ENCODE assay signal across 8 cellular contexts in the genomic region with DNA sequence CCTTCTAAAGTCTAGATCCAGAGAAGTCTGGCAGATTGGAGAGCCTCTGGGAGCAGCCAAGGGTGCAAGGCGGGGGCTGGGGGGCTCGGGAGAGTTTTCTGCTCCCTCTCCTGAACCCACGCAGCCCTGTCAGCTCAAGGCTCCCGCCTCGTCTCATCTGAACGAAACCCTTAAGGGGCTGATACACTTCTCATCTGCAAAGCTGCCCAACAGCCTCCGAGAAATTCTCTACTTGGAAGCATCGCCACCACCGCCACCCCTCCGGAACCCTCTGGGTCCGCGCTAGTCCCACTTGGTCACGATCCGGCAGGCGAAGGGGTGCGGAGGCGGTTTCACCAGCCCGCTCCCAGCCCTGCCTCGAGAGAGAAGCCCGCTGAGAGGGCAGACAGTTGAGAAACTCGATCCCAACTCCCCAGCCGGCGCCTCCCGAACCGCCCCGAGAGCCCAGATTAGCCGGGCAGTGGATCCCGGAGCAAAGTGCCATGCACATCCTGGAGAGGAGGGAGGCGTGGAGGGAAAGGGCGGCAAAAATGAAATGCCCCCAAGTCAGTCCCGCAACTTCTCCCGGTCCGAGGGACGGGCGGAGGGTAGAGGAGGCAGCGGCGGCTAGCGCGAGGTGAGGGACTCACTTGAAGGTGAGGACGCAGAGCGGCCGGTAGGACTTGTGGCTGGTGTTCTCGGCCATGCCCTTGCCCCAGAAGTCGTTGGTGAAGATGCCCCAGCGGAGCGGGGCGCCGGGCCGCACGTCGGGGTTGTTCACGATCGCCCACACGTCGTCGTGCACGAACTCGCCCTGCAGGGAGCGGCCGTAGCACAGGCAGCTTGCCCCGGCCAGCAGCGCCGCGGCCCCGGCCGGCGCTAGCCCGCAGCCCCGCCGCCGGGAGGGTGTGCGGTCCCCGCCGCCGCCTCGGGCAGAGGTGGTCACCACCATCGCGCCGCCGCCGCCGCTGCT. TPM values are rescaled to one million over a fixed set of nuclear protein-coding genes. Genes with fewer than 3 reads are reported as not detected.
DNase-seq lines count a peak whose midpoint lies in the region; ATAC-seq, FAIRE-seq and TF ChIP-seq lines count a peak whose summit lies in the region.

No MANE protein-coding gene starts in this region.

- H3K4me3 ChIP-seq in bronchial epithelial cell (ENCODE audit: low read depth, low read length) (peak overlapping the region; percentile 50), stomach (peak overlapping the region; percentile 72 to 87 (median 80))

- H3K36me3 ChIP-seq in bronchial epithelial cell (ENCODE audit: control insufficient read depth, insufficient read depth, low read length) (no peaks in the 10 kb centered on the region), stomach (no peaks in the 10 kb centered on the region)

- ATAC-seq in GM21619 (IDR thresholded peaks at IDR 0.05; ENCODE audit: unreplicated experiment) = peak; percentile 17

- peaks cover 0 to 8% (median 0%) of the 10 kb centered on the region in 4 donors for H3K9me3 ChIP-seq in stomach

- intact Hi-C loops in stomach (cut with DNase I; ENCODE audit: low total_unique reads) = no loop called here

- H3K27ac ChIP-seq in stomach = peak overlapping the region; percentile 52 to 90 (median 85)

- no peak for FAIRE-seq in bronchial epithelial cell (lab: Jason Lieb, UNC)

- WGBS in stomach, 5 donors = 1 to 4% (median 2%) methylated on average over 14 to 82 of the region's 82 CpGs

- no peak for TF ChIP-seq EP300 in stomach (IDR thresholded peaks at IDR 0.05)

- peak; percentile 46 for DNase-seq in D341Med (ENCODE audit: low spot score)
- DNase-seq in NCI-H2029 (lab: John Stamatoyannopoulos, UW) = peak; percentile 14
- no peak for DNase-seq in bronchial epithelial cell (ENCODE audit: low read depth)
- DNase-seq in left kidney (ENCODE audit: low read depth, low spot score) = peak; percentile 81
- DNase-seq in stomach = peak; percentile 28
- DNase-seq in T-helper 9 cell = no peak
- DNase-seq in GM19240 (ENCODE audit: insufficient read length, low spot score) = no peak

- H3K4me1 ChIP-seq in stomach = peaks cover 6 to 25% (median 15%) of the 10 kb centered on the region in 4 donors

- TF ChIP-seq POLR2A in stomach (IDR thresholded peaks at IDR 0.05) = no peak

- TF ChIP-seq CTCF in bronchial epithelial cell (IDR thresholded peaks at IDR 0.05; ENCODE audit: insufficient read depth, low read length, severe bottlenecking) (no peak), stomach (IDR thresholded peaks at IDR 0.05) (no peak)

- peaks cover 3% of the 10 kb centered on the region for H3K27me3 ChIP-seq in bronchial epithelial cell (ENCODE audit: control insufficient read depth, insufficient read depth, low read length)
- H3K27me3 ChIP-seq in stomach = peaks cover 0 to 50% (median 24%) of the 10 kb centered on the region in 3 donors

RNA-seq across cellular contexts. Expression of a gene that starts 0.6 kb away (rescaled TPM):
- total RNA-seq in bronchial epithelial cell = 4.5 and 9.1 TPM in 2 replicates
- 10 to 100 TPM; 17.7 to 76.8 (median 34.0) TPM for total RNA-seq in stomach
- polyA plus RNA-seq in stomach = 1 to 10 TPM; 1.5 to 3.1 (median 2.8) TPM

Comparison
In these comparisons a context has a peak if more than half of its experiments do, and no peak if none do; other contexts are left out.
1. DNase-seq: peak in D341Med (single experiment), NCI-H2029 (single experiment), left kidney (single experiment) and stomach (single experiment); none in bronchial epithelial cell (single experiment), T-helper 9 cell (single experiment) and GM19240 (single experiment).